In the genomic region with DNA sequence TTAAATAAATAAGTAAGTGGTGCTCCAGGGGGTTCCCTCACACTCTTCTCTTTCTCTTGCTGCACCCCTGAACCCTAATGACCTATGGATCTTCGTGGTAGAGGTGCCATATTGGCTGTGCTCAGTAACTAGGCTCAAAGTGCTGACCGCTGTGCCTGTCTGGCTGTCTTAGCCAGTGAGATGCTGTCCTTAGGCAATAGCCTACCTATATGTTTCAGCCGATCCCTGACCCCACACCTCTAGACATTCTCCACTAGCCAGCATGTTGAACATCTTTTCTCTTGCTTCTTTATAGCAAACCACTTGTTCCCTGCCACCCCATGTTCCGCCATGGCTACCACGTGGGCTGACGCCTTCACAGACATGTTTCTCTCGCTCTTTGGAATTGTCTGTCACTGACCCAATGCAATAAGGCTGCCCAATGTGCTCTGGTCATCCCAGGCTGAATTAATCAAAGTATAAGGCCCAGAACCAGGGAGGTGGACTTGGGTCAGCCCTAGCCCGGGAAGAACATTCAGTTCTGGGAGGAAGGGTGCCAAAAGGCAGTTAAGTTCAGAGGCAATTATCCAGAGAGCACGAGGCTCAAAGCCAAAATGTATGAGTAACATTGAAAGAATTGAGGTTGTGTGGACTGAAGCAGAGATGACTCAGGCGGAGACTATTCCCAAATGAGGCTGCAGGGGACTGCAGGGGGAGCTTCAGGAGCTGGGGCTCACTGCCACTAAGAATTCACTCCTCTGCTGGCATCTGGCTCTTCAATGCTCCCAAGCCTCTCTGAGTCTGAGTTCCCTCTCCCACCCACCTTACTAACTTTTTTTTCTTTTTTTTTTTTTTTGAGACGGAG, we compare ENCODE assay signal across 8 cellular contexts. TPM values are rescaled to one million over a fixed set of nuclear protein-coding genes. Genes with fewer than 3 reads are reported as not detected.
DNase-seq lines count a peak whose midpoint lies in the region; ATAC-seq, FAIRE-seq and TF ChIP-seq lines count a peak whose summit lies in the region.

No MANE protein-coding gene starts in this region.

- FAIRE-seq in A204.1 (lab: Jason Lieb, UNC) = peak; percentile 98

- no peak for ATAC-seq in GM19328 (IDR thresholded peaks at IDR 0.05; ENCODE audit: unreplicated experiment)

- intact Hi-C loops in vagina (cut with DNase I) = no loop called here

- peak overlapping the region; percentile 8 for H3K4me3 ChIP-seq in coronary artery
- H3K4me3 ChIP-seq in vagina = no peak overlapping the region

- no peak for TF ChIP-seq POLR2A in vagina (IDR thresholded peaks at IDR 0.05)

- peak; percentile 17 for TF ChIP-seq CTCF in coronary artery (IDR thresholded peaks at IDR 0.05)
- TF ChIP-seq CTCF in vagina (IDR thresholded peaks at IDR 0.05) = peak in 1 of 3 experiments; percentile 30

- no peaks in the 10 kb centered on the region for H3K36me3 ChIP-seq in vagina

- DNase-seq in LHCN-M2 (ENCODE audit: low read depth) (peak; percentile 99), coronary artery (ENCODE audit: low spot score) (peak; percentile 92), lung microvascular endothelial cell (ENCODE audit: low read depth in 2 of 2) (peak; percentile 79 to 93), vagina (ENCODE audit: extremely low spot score in 2 of 2) (peak in 1 of 2 donors; percentile 96), KG1 (lab: John Stamatoyannopoulos, UW) (no peak), HuH-7 (ENCODE audit: low spot score) (no peak)

- H3K9me3 ChIP-seq in vagina = no peaks in the 10 kb centered on the region

- H3K27ac ChIP-seq in coronary artery = peak overlapping the region; percentile 83 to 87
- peak overlapping the region; percentile 82 for H3K27ac ChIP-seq in vagina

- peaks cover 19% of the 10 kb centered on the region for H3K4me1 ChIP-seq in vagina

- no peaks in the 10 kb centered on the region for H3K27me3 ChIP-seq in vagina

RNA-seq across cellular contexts. Expression of gene TNRC6A, which starts 28.7 kb away (rescaled TPM):
- total RNA-seq in LHCN-M2 (2014; rRNA removed) (20.1 and 24.7 TPM in 2 replicates), lung microvascular endothelial cell (18.1 and 22.2 TPM in 2 replicates), vagina (53.0 TPM)
- polyA plus RNA-seq in LHCN-M2 (2012) = 16.0 TPM

Comparison
In these comparisons a context has a peak if more than half of its experiments do, and no peak if none do; other contexts are left out.
1. DNase-seq: peak in LHCN-M2 (single experiment), coronary artery (single experiment) and lung microvascular endothelial cell (2 of 2); none in KG1 (single experiment) and HuH-7 (single experiment).